Comparison of ENCODE assay signal across 15 cellular contexts in the genomic region with DNA sequence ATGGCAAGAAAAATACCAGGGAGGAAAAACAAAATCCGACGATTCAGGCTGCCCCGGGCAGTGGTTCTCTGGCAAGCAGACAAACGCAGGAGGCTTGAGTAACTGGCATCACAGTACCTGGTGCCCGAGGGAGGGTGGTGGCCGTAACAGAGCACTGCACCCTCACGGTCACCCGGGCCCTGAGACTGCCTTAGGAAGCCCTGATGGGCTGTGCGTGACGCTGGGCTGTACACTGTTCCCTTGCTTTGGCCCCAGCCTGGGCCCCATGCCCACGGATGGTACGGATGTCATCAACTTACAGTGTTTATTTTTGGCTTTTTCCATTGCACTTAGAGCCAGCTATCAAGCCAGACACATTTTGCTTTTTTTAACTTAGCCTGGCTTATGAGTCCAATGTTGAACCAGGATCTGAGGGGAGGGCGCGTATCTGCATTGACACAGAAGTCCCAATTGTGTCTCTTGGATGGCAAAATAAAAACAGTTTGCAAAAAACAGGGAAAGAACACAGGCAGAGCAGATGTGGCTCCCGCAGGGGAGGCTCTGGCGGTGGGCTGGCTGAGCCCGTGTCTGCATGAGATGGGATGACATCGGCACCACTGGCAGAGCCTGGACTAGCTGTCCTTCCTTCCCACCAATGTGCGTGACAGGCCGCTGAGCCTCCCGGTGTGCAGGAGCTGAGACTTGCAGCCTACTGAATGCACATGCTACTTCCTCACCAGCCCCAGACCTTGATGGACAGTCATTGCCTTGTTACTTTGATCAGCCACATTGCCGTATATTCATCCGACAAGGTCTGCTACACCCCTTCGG.
DNase-seq lines count a peak whose midpoint lies in the region; ATAC-seq and TF ChIP-seq lines count a peak whose summit lies in the region.
"Had no signal": no experiment of that assay in that cellular context is flagged by ENCODE, and none has a peak within 500 bp of the region (broad histone marks: within the 10 kb centered on the region; RNA-seq: fewer than 3 reads in every experiment).

No MANE protein-coding gene starts in this region.

- no peak overlapping the region for H2BK120ac ChIP-seq in mesenchymal stem cell (ENCODE audit: low read depth, low read length)

- no peaks in the 10 kb centered on the region for H3F3A ChIP-seq in SK-N-SH (replicated peaks; ENCODE audit: insufficient read depth)

- no peaks in the 10 kb centered on the region for H3K4me1 ChIP-seq in SK-N-SH (ENCODE audit: control insufficient read depth in 1 of 2, insufficient read depth in 2 of 2, low read depth in 1 of 2, low read length in 1 of 2)
- no peaks in the 10 kb centered on the region for H3K4me1 ChIP-seq in fibroblast of lung (ENCODE audit: control insufficient read depth, extremely low read depth, insufficient read depth, low read length)
- H3K4me1 ChIP-seq in mesenchymal stem cell (ENCODE audit: control insufficient read depth, insufficient read depth, low read depth, low read length): peaks cover 11% of the 10 kb centered on the region
- H3K4me1 ChIP-seq in upper lobe of right lung: no peaks in the 10 kb centered on the region
- H3K4me1 ChIP-seq in Caco-2: no peaks in the 10 kb centered on the region
- H3K4me1 ChIP-seq: foreskin keratinocyte, upper lobe of left lung had no signal

- no peak overlapping the region for H2BK15ac ChIP-seq in mesenchymal stem cell (ENCODE audit: low read depth, poor library complexity, severe bottlenecking)

- H3K36me3 Mint-ChIP-seq in Caco-2 (ENCODE audit: insufficient read depth, unreplicated experiment): no peaks in the 10 kb centered on the region
- H3K36me3 Mint-ChIP-seq: activated naive CD8-positive, alpha-beta T cell; naive thymus-derived CD8-positive, alpha-beta T cell had no signal

- intact Hi-C loops in upper lobe of right lung (cut with DNase I) (no loop called here), Caco-2 (cut with micrococcal nuclease; ENCODE audit: unreplicated experiment) (no loop called here)

- H3K4me2 ChIP-seq in SK-N-SH: no peak overlapping the region; the same call in 1 of the 2 replicates
- peak overlapping the region; percentile 4 for H3K4me2 ChIP-seq in fibroblast of lung (ENCODE audit: extremely low read depth, insufficient read depth, low read length)
- H3K4me2 ChIP-seq in mesenchymal stem cell (ENCODE audit: low read length, poor library complexity, severe bottlenecking): no peak overlapping the region

- H4K20me1 ChIP-seq in SK-N-SH (ENCODE audit: insufficient read depth) (no peaks in the 10 kb centered on the region), fibroblast of lung (ENCODE audit: control insufficient read depth, extremely low read depth, insufficient read depth, low read length) (no peaks in the 10 kb centered on the region)

- H3K9me3 Mint-ChIP-seq in Caco-2 (ENCODE audit: unreplicated experiment): no peaks in the 10 kb centered on the region

- H3K36me3 ChIP-seq in SK-N-SH (replicated peaks in 1 of 2; ENCODE audit: control insufficient read depth in 1 of 2, insufficient read depth in 2 of 2, low read length in 1 of 2) (no peaks in the 10 kb centered on the region), fibroblast of lung (ENCODE audit: control insufficient read depth, insufficient read depth, low read length) (no peaks in the 10 kb centered on the region), mesenchymal stem cell (ENCODE audit: control insufficient read depth in 1 of 2, insufficient read depth in 2 of 2, low read depth in 1 of 2, low read length in 2 of 2) (no peaks in the 10 kb centered on the region), upper lobe of right lung (no peaks in the 10 kb centered on the region), Caco-2 (ENCODE audit: control insufficient read depth, insufficient read depth, low read length) (no peaks in the 10 kb centered on the region)
- H3K36me3 ChIP-seq: upper lobe of left lung, WERI-Rb-1 had no signal

- POLR2A ChIA-PET in SK-N-SH (lab: Yijun Ruan, JAX): no interaction called here
- POLR2A ChIA-PET in Caco-2 (lab: Charles Lee): no interaction called here

- no peak overlapping the region for H3K27ac Mint-ChIP-seq in Caco-2 (ENCODE audit: unreplicated experiment)
- H3K27ac Mint-ChIP-seq: activated naive CD8-positive, alpha-beta T cell; naive thymus-derived CD8-positive, alpha-beta T cell had no signal

- H3K9ac ChIP-seq in SK-N-SH (no peak overlapping the region), fibroblast of lung (ENCODE audit: insufficient read depth, low read length) (no peak overlapping the region), mesenchymal stem cell (ENCODE audit: low read length) (no peak overlapping the region)

- no peak overlapping the region for H2AK5ac ChIP-seq in mesenchymal stem cell (ENCODE audit: low read length, severe bottlenecking)

- H3K4me1 Mint-ChIP-seq in Caco-2 (ENCODE audit: low read depth, unreplicated experiment): no peaks in the 10 kb centered on the region
- H3K4me1 Mint-ChIP-seq: naive thymus-derived CD8-positive, alpha-beta T cell had no signal

- no peak overlapping the region for H4K91ac ChIP-seq in mesenchymal stem cell (ENCODE audit: low read length)

- no peak for TF ChIP-seq EP300 in SK-N-SH (IDR thresholded peaks at IDR 0.05; ENCODE audit: borderline replicate concordance in 1 of 2, low read depth in 1 of 2, low read length in 1 of 2)

- DNase-seq in SK-N-SH (no peak), fibroblast of lung (ENCODE audit: low read depth in 2 of 2) (peak in 1 of 2 donors; percentile 65), mesenchymal stem cell (peak; percentile 29), upper lobe of right lung (peak; percentile 22), Caco-2 (no peak), NCI-H226 (no peak)
- DNase-seq: foreskin keratinocyte; naive thymus-derived CD8-positive, alpha-beta T cell; NCI-H187 treated with DMSO at 0.1 percent for 48 hours; stimulated activated CD4-positive, alpha-beta T cell treated with anti-CD3 and anti-CD28 coated beads, Interleukin-12 subunit alpha, Interleukin-12 subunit beta, amount 100 ng/mL, for 4 hours; upper lobe of left lung; WERI-Rb-1 had no signal

- peak overlapping the region in 1 of 2 experiments; percentile 38 for H3K14ac ChIP-seq in mesenchymal stem cell (ENCODE audit: low read length in 2 of 2)

- H2BK12ac ChIP-seq in mesenchymal stem cell (ENCODE audit: low read length in 2 of 2): no peak overlapping the region

- TF ChIP-seq CTCF in SK-N-SH (IDR thresholded peaks at IDR 0.05): no peak
- TF ChIP-seq CTCF in fibroblast of lung (conservative IDR thresholded peaks at IDR 0.05 in 1 of 2, IDR thresholded peaks at IDR 0.05 in 1 of 2; ENCODE audit: low read depth in 1 of 2, low read length in 2 of 2): no peak
- TF ChIP-seq CTCF in upper lobe of right lung (IDR thresholded peaks at IDR 0.05): no peak
- TF ChIP-seq CTCF in Caco-2 (IDR thresholded peaks at IDR 0.05; ENCODE audit: insufficient read depth in 1 of 2, low read depth in 1 of 2, low read length in 1 of 2, severe bottlenecking in 1 of 2, unreplicated experiment in 1 of 2): no peak

- TF ChIP-seq RAD21 in SK-N-SH (IDR thresholded peaks at IDR 0.05; ENCODE audit: low read length): no peak

- BruUV-seq in Caco-2 (replicated peaks; lab: Mats Ljungman, UMichigan): no TSS peak

- H3K18ac ChIP-seq in mesenchymal stem cell (ENCODE audit: low read depth in 1 of 2, low read length in 2 of 2): no peak overlapping the region

- H3K79me2 ChIP-seq in SK-N-SH (ENCODE audit: insufficient read depth) (no peaks in the 10 kb centered on the region), fibroblast of lung (ENCODE audit: control insufficient read depth, insufficient read depth, low read length) (no peaks in the 10 kb centered on the region)

- H3K9me2 ChIP-seq in SK-N-SH: no peaks in the 10 kb centered on the region

- H3K4me3 ChIP-seq in SK-N-SH (ENCODE audit: low read depth in 2 of 2, low read length in 1 of 2): no peak overlapping the region
- H3K4me3 ChIP-seq in fibroblast of lung (replicated peaks in 1 of 4; ENCODE audit: control extremely low read depth in 1 of 4, insufficient read depth in 1 of 4, low read depth in 3 of 4, low read length in 4 of 4): no peak overlapping the region
- H3K4me3 ChIP-seq in mesenchymal stem cell (ENCODE audit: insufficient read depth in 1 of 2, low read depth in 1 of 2, low read length in 2 of 2): no peak overlapping the region
- no peak overlapping the region for H3K4me3 ChIP-seq in upper lobe of right lung
- no peak overlapping the region for H3K4me3 ChIP-seq in Caco-2 (ENCODE audit: low read depth, low read length)
- H3K4me3 ChIP-seq: upper lobe of left lung had no signal

- no peak overlapping the region for H3K4ac ChIP-seq in mesenchymal stem cell (ENCODE audit: low read depth in 1 of 2, low read length in 2 of 2)

- no peak overlapping the region for H4K8ac ChIP-seq in mesenchymal stem cell (ENCODE audit: low read length)

- 21% methylated on average over 16 of the region's 24 CpGs for WGBS in SK-N-SH (ENCODE audit: low lambda C conversion rate)
- WGBS in mesenchymal stem cell: 82% methylated on average over 24 of the region's 24 CpGs

- CTCF ChIA-PET in SK-N-SH (lab: Yijun Ruan, JAX) (interaction anchor here (0.6 kb wide), 1 partner anchor 35 kb away, joined by 3 read pairs; no protein-coding TSS in a partner anchor), Caco-2 (lab: Charles Lee) (no interaction called here)

- ATAC-seq in SK-N-SH treated with all-trans-retinoic acid at 6 μM for 48 hours: peak; percentile 37; the same call in 1 of the 3 replicates
- ATAC-seq in upper lobe of right lung: peak; percentile 45
- no peak for ATAC-seq in GM21528 (IDR thresholded peaks at IDR 0.05; ENCODE audit: low FRiP score, unreplicated experiment)
- ATAC-seq: foreskin keratinocyte; naive thymus-derived CD8-positive, alpha-beta T cell had no signal

- no peak overlapping the region for H2BK5ac ChIP-seq in mesenchymal stem cell (ENCODE audit: low read depth, low read length, poor library complexity, severe bottlenecking)

- H3K9me3 ChIP-seq in SK-N-SH (no peaks in the 10 kb centered on the region), fibroblast of lung (ENCODE audit: control insufficient read depth, insufficient read depth, low read depth, low read length) (no peaks in the 10 kb centered on the region), mesenchymal stem cell (ENCODE audit: control insufficient read depth, low read length) (peaks cover 19% of the 10 kb centered on the region), upper lobe of right lung (no peaks in the 10 kb centered on the region), Caco-2 (no peaks in the 10 kb centered on the region; the same call in 1 of the 2 replicates)
- H3K9me3 ChIP-seq: upper lobe of left lung had no signal

- no peak overlapping the region for H3K4me3 Mint-ChIP-seq in Caco-2 (ENCODE audit: unreplicated experiment)
- H3K4me3 Mint-ChIP-seq: activated naive CD8-positive, alpha-beta T cell; naive thymus-derived CD8-positive, alpha-beta T cell had no signal

- peaks cover 85% of the 10 kb centered on the region for H3K27me3 ChIP-seq in SK-N-SH (ENCODE audit: insufficient read depth)
- H3K27me3 ChIP-seq in fibroblast of lung (ENCODE audit: control insufficient read depth, insufficient read depth, low read length): peaks cover 3% of the 10 kb centered on the region
- H3K27me3 ChIP-seq in mesenchymal stem cell (ENCODE audit: control insufficient read depth in 1 of 2, insufficient read depth in 1 of 2, low read length in 2 of 2): peaks cover 0 to 82% of the 10 kb centered on the region in 2 experiments
- H3K27me3 ChIP-seq in upper lobe of right lung: peaks cover 5% of the 10 kb centered on the region
- no peaks in the 10 kb centered on the region for H3K27me3 ChIP-seq in Caco-2 (replicated peaks; ENCODE audit: control insufficient read depth, insufficient read depth, low read length)
- H3K27me3 ChIP-seq: foreskin keratinocyte, upper lobe of left lung had no signal

- H3K27me3 Mint-ChIP-seq in Caco-2 (ENCODE audit: insufficient read depth, unreplicated experiment): peaks cover 7% of the 10 kb centered on the region
- H3K27me3 Mint-ChIP-seq: activated naive CD8-positive, alpha-beta T cell had no signal

- H3K79me1 ChIP-seq in mesenchymal stem cell (replicated peaks; ENCODE audit: low read length, poor library complexity, severe bottlenecking): no peaks in the 10 kb centered on the region

- peak overlapping the region in 1 of 2 experiments; percentile 27 for H3K23ac ChIP-seq in mesenchymal stem cell (ENCODE audit: low read length in 2 of 2)

- H3K27ac ChIP-seq in SK-N-SH (ENCODE audit: low read depth in 2 of 2, low read length in 1 of 2) (no peak overlapping the region), fibroblast of lung (ENCODE audit: insufficient read depth, low read length) (no peak overlapping the region), mesenchymal stem cell (ENCODE audit: low read length, poor library complexity, severe bottlenecking) (no peak overlapping the region), upper lobe of right lung (no peak overlapping the region)
- H3K27ac ChIP-seq: foreskin keratinocyte, upper lobe of left lung, WERI-Rb-1 had no signal

- H2AFZ ChIP-seq in SK-N-SH (ENCODE audit: low read depth) (no peak overlapping the region), fibroblast of lung (ENCODE audit: low read length) (no peak overlapping the region), mesenchymal stem cell (ENCODE audit: low read depth, low read length) (no peak overlapping the region)

Comparison
In these comparisons a context has a peak if more than half of its experiments do, and no peak if none do; other contexts are left out.
1. DNase-seq: peak in mesenchymal stem cell (single experiment) and upper lobe of right lung (single experiment); none in SK-N-SH (single experiment), Caco-2 (0 of 2) and NCI-H226 (single experiment).